Comparison of ENCODE assay signal across 12 cellular contexts in the genomic region with DNA sequence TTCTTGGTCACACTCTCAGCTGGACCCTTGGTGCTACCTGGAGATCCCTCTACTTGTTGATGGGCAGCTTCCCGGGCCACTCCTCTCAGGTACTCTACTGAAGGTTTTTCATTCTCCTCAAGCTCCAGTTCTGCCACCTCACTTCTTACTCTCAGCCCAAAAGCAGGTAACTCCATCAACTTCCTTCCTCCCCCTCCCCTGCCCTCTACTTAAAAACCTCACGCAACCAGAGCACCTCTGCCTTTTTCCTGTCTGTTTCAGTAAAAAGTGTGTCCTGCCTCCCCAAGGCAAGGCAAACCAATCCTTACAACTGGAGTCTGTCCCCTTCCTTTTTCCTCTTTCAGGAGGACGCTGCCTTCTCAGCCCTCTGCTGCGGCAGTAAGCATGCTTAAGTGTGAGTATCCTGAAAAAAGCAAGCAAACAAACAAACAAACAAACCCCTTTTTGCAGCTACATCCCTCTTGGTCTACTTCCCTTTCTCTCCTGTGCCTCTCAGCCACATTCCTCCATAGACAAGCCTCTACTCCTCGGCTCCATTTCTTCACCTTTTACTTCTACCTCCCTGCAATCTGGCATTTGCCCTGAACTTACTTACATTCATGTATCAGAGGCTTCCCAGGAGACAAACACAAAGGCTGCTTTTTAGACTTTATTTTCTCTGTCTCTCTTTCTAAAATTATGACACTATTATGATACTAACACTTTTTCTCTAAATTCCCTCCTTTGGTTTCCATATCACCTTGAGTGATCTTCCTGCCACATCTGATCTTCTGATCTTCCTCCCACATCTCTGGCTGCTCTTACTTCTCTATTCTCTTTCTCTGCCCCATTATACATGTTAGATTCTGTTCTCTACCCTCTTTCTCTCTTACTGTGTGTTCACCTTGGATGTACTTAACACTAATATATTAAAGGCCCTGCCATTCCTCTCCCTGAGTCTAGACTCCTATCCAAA. TPM values are rescaled to one million over a fixed set of nuclear protein-coding genes. Genes with fewer than 3 reads are reported as not detected.
DNase-seq lines count a peak whose midpoint lies in the region; ATAC-seq and TF ChIP-seq lines count a peak whose summit lies in the region.
"Had no signal": no experiment of that assay in that cellular context is flagged by ENCODE, and none has a peak within 500 bp of the region (broad histone marks: within the 10 kb centered on the region; RNA-seq: fewer than 3 reads in every experiment).

No MANE protein-coding gene starts in this region.

- H3K4me1 ChIP-seq in neural progenitor cell (no peaks in the 10 kb centered on the region), prostate gland (replicated peaks) (no peaks in the 10 kb centered on the region), left ventricle myocardium inferior (peaks cover 16% of the 10 kb centered on the region)
- H3K4me1 ChIP-seq: upper lobe of right lung had no signal

- H3K27me3 ChIP-seq in neural progenitor cell (no peaks in the 10 kb centered on the region), prostate gland (replicated peaks; ENCODE audit: insufficient read depth) (no peaks in the 10 kb centered on the region), left ventricle myocardium inferior (ENCODE audit: low read depth) (no peaks in the 10 kb centered on the region)
- H3K27me3 ChIP-seq: upper lobe of right lung had no signal

- TF ChIP-seq POLR2A in prostate gland (IDR thresholded peaks at IDR 0.05) = no peak

- no peak overlapping the region for H3K4me3 ChIP-seq in neural progenitor cell
- H3K4me3 ChIP-seq in prostate gland = no peak overlapping the region
- no peak overlapping the region for H3K4me3 ChIP-seq in left ventricle myocardium inferior
- H3K4me3 ChIP-seq: PC-9, upper lobe of right lung had no signal

- H3K9me3 ChIP-seq in neural progenitor cell (ENCODE audit: low read depth) (no peaks in the 10 kb centered on the region), prostate gland (no peaks in the 10 kb centered on the region), left ventricle myocardium inferior (replicated peaks) (peaks cover 3% of the 10 kb centered on the region)
- H3K9me3 ChIP-seq: upper lobe of right lung had no signal

- no peaks in the 10 kb centered on the region for H4K20me1 ChIP-seq in neural progenitor cell (ENCODE audit: low read depth)

- H3K9me3 Mint-ChIP-seq in neural progenitor cell = peaks cover 4% of the 10 kb centered on the region

- H3F3A ChIP-seq in neural progenitor cell (ENCODE audit: low read depth) = no peaks in the 10 kb centered on the region

- intact Hi-C loops in prostate gland (cut with DNase I) (no loop called here), left ventricle myocardium inferior (cut with micrococcal nuclease) (no loop called here)

- DNase-seq in activated CD4-positive, CD25-positive, alpha-beta regulatory T cell (lab: John Stamatoyannopoulos, UW) = no peak
- DNase-seq in neural progenitor cell (ENCODE audit: low spot score) (no peak), prostate gland (ENCODE audit: low spot score) (no peak), left ventricle myocardium inferior (no peak), DMS53 treated with DMSO at 0.1 percent for 48 hours (lab: John Stamatoyannopoulos, UW; ENCODE audit: unreplicated experiment) (no peak)
- DNase-seq: 8988T, NCI-H2171 treated with DMSO at 0.1 percent for 48 hours, PC-9, upper lobe of right lung had no signal

- H2AFZ ChIP-seq in neural progenitor cell (replicated peaks) = peak overlapping the region; percentile 89
- H2AFZ ChIP-seq: PC-9 had no signal

- H3K36me3 Mint-ChIP-seq in neural progenitor cell = no peaks in the 10 kb centered on the region

- H3K9ac ChIP-seq in neural progenitor cell = no peak overlapping the region

- no peaks in the 10 kb centered on the region for H3K79me2 ChIP-seq in neural progenitor cell (ENCODE audit: low read depth)

- H3K27ac ChIP-seq in neural progenitor cell (no peak overlapping the region), prostate gland (no peak overlapping the region), left ventricle myocardium inferior (replicated peaks) (no peak overlapping the region)
- H3K27ac ChIP-seq: PC-9, upper lobe of right lung had no signal

- no peaks in the 10 kb centered on the region for H3K36me3 ChIP-seq in neural progenitor cell
- no peaks in the 10 kb centered on the region for H3K36me3 ChIP-seq in prostate gland
- peaks cover 18% of the 10 kb centered on the region for H3K36me3 ChIP-seq in left ventricle myocardium inferior

- H3K27ac Mint-ChIP-seq in neural progenitor cell = no peak overlapping the region

- 84% methylated on average over 5 of the region's 5 CpGs for WGBS in prostate gland

- peak; percentile 32 to 63 for ATAC-seq in activated CD4-positive, CD25-positive, alpha-beta regulatory T cell treated with anti-CD3 and anti-CD28 coated beads, Interleukin-2, amount 50 U/mL, for 24 hours
- ATAC-seq in GM21526 (IDR thresholded peaks at IDR 0.05; ENCODE audit: low FRiP score, unreplicated experiment) (peak; percentile 53), HG03521 (IDR thresholded peaks at IDR 0.05; ENCODE audit: unreplicated experiment) (peak; percentile 54)
- ATAC-seq: upper lobe of right lung had no signal

- no peak overlapping the region for H3K4me2 ChIP-seq in neural progenitor cell
- H3K4me2 ChIP-seq: PC-9 had no signal

- no peak overlapping the region for H3K4me3 Mint-ChIP-seq in neural progenitor cell

- H3K4me1 Mint-ChIP-seq in neural progenitor cell = no peaks in the 10 kb centered on the region

- no peaks in the 10 kb centered on the region for H3K27me3 Mint-ChIP-seq in neural progenitor cell (ENCODE audit: insufficient read depth, low read depth)

- TF ChIP-seq CTCF in neural progenitor cell (IDR thresholded peaks at IDR 0.05) = no peak
- TF ChIP-seq CTCF in prostate gland (IDR thresholded peaks at IDR 0.05) = no peak
- TF ChIP-seq CTCF in left ventricle myocardium inferior (IDR thresholded peaks at IDR 0.05; ENCODE audit: borderline replicate concordance) = no peak

RNA-seq across cellular contexts. Expression of a gene that starts 5.4 kb away (rescaled TPM):
- total RNA-seq in neural progenitor cell (ENCODE audit: low replicate concordance) (0.19 and 0.41 TPM in 2 replicates), prostate gland (10 to 100 TPM; 12.1 to 13.7 TPM), left ventricle myocardium inferior (3.1 TPM)

RNA-seq across cellular contexts. Expression of a gene that starts 16.9 kb away (rescaled TPM):
- total RNA-seq in neural progenitor cell (ENCODE audit: low replicate concordance) (5.2 and 5.7 TPM in 2 replicates), prostate gland (10 to 100 TPM in 1 of 2 donors, 1 to 10 TPM in 1; 2.3 to 16.3 TPM), left ventricle myocardium inferior (16.1 TPM)
